ENCODE assay signal across 6 cellular contexts in the genomic region with DNA sequence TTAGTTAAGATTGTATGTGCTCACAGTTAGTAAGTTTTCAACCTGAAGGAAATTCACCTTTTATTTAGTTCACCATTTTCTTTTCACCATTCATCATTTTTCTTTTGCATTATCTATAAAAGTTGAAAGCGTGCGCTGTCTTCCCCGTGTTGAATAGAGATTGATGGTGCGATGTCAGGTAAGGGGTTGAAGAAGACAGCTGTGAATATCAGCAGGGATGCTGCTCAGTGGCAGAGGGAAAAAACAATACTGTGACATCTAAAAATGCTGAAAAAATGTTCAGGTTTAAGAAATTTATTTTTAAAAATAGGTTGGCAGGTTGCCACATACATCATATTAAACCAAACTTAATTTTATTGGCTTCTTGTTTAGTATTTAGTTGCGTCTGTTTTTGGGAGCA.
"Had no signal": no experiment of that assay in that cellular context is flagged by ENCODE, and none has a peak within 500 bp of the region (broad histone marks: within the 10 kb centered on the region; RNA-seq: fewer than 3 reads in every experiment).

No MANE protein-coding gene starts in this region.

- H3K27ac ChIP-seq: HL-60 had no signal

- H3K4me3 Mint-ChIP-seq: IgD-negative memory B cell had no signal

- H3K27me3 Mint-ChIP-seq: IgD-negative memory B cell had no signal

- H3K4me3 ChIP-seq: K562 had no signal

- H3K27ac Mint-ChIP-seq: IgD-negative memory B cell had no signal

- H3K36me3 Mint-ChIP-seq: IgD-negative memory B cell had no signal

- DNase-seq: IMR-90, KBM-7, KG1 had no signal
